Comparison of ENCODE assay signal across 8 cellular contexts in genomic region chr6:156776470-156776840, GRCh38. TPM values are rescaled to one million over a fixed set of nuclear protein-coding genes. Genes with fewer than 3 reads are reported as not detected.
A peak's percentile ranks its signal among the peaks of the same experiment; 100 is the strongest.
DNase-seq lines count a peak whose midpoint lies in the region; ATAC-seq and TF ChIP-seq lines count a peak whose summit lies in the region.

No MANE protein-coding gene starts in this region.

- H3K27me3 ChIP-seq in H7 (ENCODE audit: control insufficient read depth, insufficient read depth, low read length) (no peaks in the 10 kb centered on the region), mucosa of rectum (ENCODE audit: control insufficient read depth in 2 of 2, insufficient read depth in 2 of 2, low read length in 2 of 2) (no peaks in the 10 kb centered on the region)

- no peaks in the 10 kb centered on the region for H3K36me3 ChIP-seq in H7 (replicated peaks; ENCODE audit: control insufficient read depth, insufficient read depth, low read length)
- H3K36me3 ChIP-seq in mucosa of rectum (ENCODE audit: control insufficient read depth in 2 of 2, insufficient read depth in 2 of 2, low read length in 2 of 2), result no peaks in the 10 kb centered on the region

- intact Hi-C loops in posterior cingulate gyrus (cut with DNase I), result loop anchor here (10.0 kb wide), 1 partner anchor 222 kb away; no protein-coding TSS in a partner anchor

- peaks cover 17 to 24% of the 10 kb centered on the region in 2 donors for H3K4me1 ChIP-seq in mucosa of rectum (ENCODE audit: control insufficient read depth in 2 of 2, insufficient read depth in 2 of 2, low read length in 2 of 2)

- ATAC-seq in HG02885 (IDR thresholded peaks at IDR 0.05; ENCODE audit: poor library complexity, unreplicated experiment), result no peak

- H3K4me3 ChIP-seq in H7 (ENCODE audit: insufficient read depth, low read depth, low read length) (peak overlapping the region; percentile 65), mucosa of rectum (ENCODE audit: low read length in 2 of 2) (peak overlapping the region; percentile 91 to 94)

- peak overlapping the region; percentile 90 to 97 for H3K27ac ChIP-seq in mucosa of rectum (ENCODE audit: low read depth in 2 of 2, low read length in 2 of 2)

- DNase-seq in Ammon's horn (ENCODE audit: low spot score) (peak; percentile 41), H7 (no peak), dermis blood vessel endothelial cell (peak; percentile 66), amniotic stem cell (lab: John Stamatoyannopoulos, UW) (no peak), posterior cingulate gyrus (no peak)

- peak overlapping the region; percentile 81 to 90 for H3K9ac ChIP-seq in mucosa of rectum (ENCODE audit: low read depth in 1 of 2, low read length in 2 of 2)

- no peaks in the 10 kb centered on the region for H3K9me3 ChIP-seq in mucosa of rectum (ENCODE audit: control insufficient read depth in 2 of 2, low read length in 2 of 2)

TF ChIP-seq in PFSK-1, 5 proteins besides CTCF, POLR2A, EP300 and RAD21:
- TF ChIP-seq FOXP2 (optimal IDR thresholded peaks at IDR 0.05; ENCODE audit: borderline replicate concordance, extremely low read depth, extremely low read length, insufficient read depth), result no peak
- 0 out of 2 replicates have a peak, but pooled peaks have one; percentile 23 for TF ChIP-seq POLR2AphosphoS5 (IDR thresholded peaks at IDR 0.05; ENCODE audit: low read depth, low read length)
- TF ChIP-seq TAF1 (IDR thresholded peaks at IDR 0.05; ENCODE audit: borderline replicate concordance, insufficient read depth, low read length), result no peak
TF ChIP-seq in PFSK-1: peak in this region for 1.

RNA-seq across cellular contexts. Expression of gene ARID1B, which starts 0.7 kb away (rescaled TPM):
- 20.9 and 27.8 TPM in 2 replicates for total RNA-seq in H7 (2014; rRNA removed; shearing (Covaris generic))
- polyA plus RNA-seq in PFSK-1 (2012; ENCODE audit: insufficient read length, low read depth), result 36.6 TPM
- total RNA-seq in dermis blood vessel endothelial cell, result 37.8 and 45.9 TPM in 2 replicates

Comparison
In these comparisons a context has a peak if more than half of its experiments do, and no peak if none do; other contexts are left out.
1. DNase-seq: peak in Ammon's horn (single experiment) and dermis blood vessel endothelial cell (single experiment); none in H7 (single experiment), amniotic stem cell (single experiment) and posterior cingulate gyrus (0 of 10).